In genomic region chr13:51927129-51927528, GRCh38 we compare ENCODE assay signal across 16 cellular contexts.
DNase-seq lines count a peak whose midpoint lies in the region; TF ChIP-seq lines count a peak whose summit lies in the region.
"Had no signal": no experiment of that assay in that cellular context is flagged by ENCODE, and none has a peak within 500 bp of the region (broad histone marks: within the 10 kb centered on the region; RNA-seq: fewer than 3 reads in every experiment).

No MANE protein-coding gene starts in this region.

- intact Hi-C loops in cardiac septum (cut with DNase I) (no loop called here), left ventricle myocardium inferior (cut with micrococcal nuclease) (no loop called here), head of caudate nucleus (cut with DNase I) (no loop called here)

- H3K27me3 ChIP-seq in left ventricle myocardium inferior (ENCODE audit: low read depth): no peaks in the 10 kb centered on the region
- H3K27me3 ChIP-seq: BLaER1 treated with 17β-estradiol and CSF1 and Interleukin-3, amounts not matched to agents 10 nM and 100 nM had no signal

- H3K27ac ChIP-seq in left ventricle myocardium inferior (replicated peaks): no peak overlapping the region
- H3K27ac ChIP-seq: 22Rv1; A549; BLaER1 treated with 17β-estradiol and CSF1 and Interleukin-3, amounts not matched to agents 10 nM and 100 nM; C4-2B had no signal

- peaks cover 9% of the 10 kb centered on the region for H3K36me3 ChIP-seq in left ventricle myocardium inferior
- H3K36me3 ChIP-seq: BLaER1 treated with 17β-estradiol and CSF1 and Interleukin-3, amounts not matched to agents 10 nM and 100 nM had no signal

- no peaks in the 10 kb centered on the region for H3K9me3 ChIP-seq in left ventricle myocardium inferior (replicated peaks)
- H3K9me3 ChIP-seq: A549; BLaER1 treated with 17β-estradiol and CSF1 and Interleukin-3, amounts not matched to agents 10 nM and 100 nM; Caco-2 had no signal

- TF ChIP-seq CTCF in left ventricle myocardium inferior (IDR thresholded peaks at IDR 0.05; ENCODE audit: borderline replicate concordance): no peak

- DNase-seq in cardiac septum (ENCODE audit: low spot score) (peak; percentile 36), left ventricle myocardium inferior (no peak), head of caudate nucleus (peak in 31 of 42 donors; percentile 12 to 82 (median 52)), putamen (ENCODE audit: low spot score) (peak; percentile 71), LoVo (ENCODE audit: low spot score) (no peak)
- DNase-seq: AML-193; Calu3; CD4-positive, alpha-beta T cell; CD8-positive, alpha-beta T cell; DMS79 treated with DMSO at 0.1 percent for 48 hours; GF-D8 had no signal

- no peak overlapping the region for H3K4me3 ChIP-seq in left ventricle myocardium inferior
- H3K4me3 ChIP-seq: A549; BLaER1 treated with 17β-estradiol and CSF1 and Interleukin-3, amounts not matched to agents 10 nM and 100 nM had no signal

- H3K4me1 ChIP-seq in left ventricle myocardium inferior: peaks cover 11% of the 10 kb centered on the region
- H3K4me1 ChIP-seq: A549, Caco-2 had no signal

Comparison
In these comparisons a context has a peak if more than half of its experiments do, and no peak if none do; other contexts are left out.
1. DNase-seq: peak in cardiac septum (single experiment), head of caudate nucleus (31 of 42) and putamen (single experiment); none in left ventricle myocardium inferior (single experiment) and LoVo (single experiment).